Comparison of ENCODE assay signal across 17 cellular contexts in genomic region chr19:51272183-51272817, GRCh38. TPM values are rescaled to one million over a fixed set of nuclear protein-coding genes. Genes with fewer than 3 reads are reported as not detected.
DNase-seq lines count a peak whose midpoint lies in the region; ATAC-seq lines count a peak whose summit lies in the region.
"Had no signal": no experiment of that assay in that cellular context is flagged by ENCODE, and none has a peak within 500 bp of the region (broad histone marks: within the 10 kb centered on the region; RNA-seq: fewer than 3 reads in every experiment).

No MANE protein-coding gene starts in this region.

- H3K36me3 Mint-ChIP-seq in immature natural killer cell = no peaks in the 10 kb centered on the region

- peak; percentile 39 for DNase-seq in NK-92 treated with Interleukin-12 subunit alpha and Interleukin-12 subunit beta, amount 100 ng/mL, for 24 hours (lab: John Stamatoyannopoulos, UW)
- DNase-seq in NK-92 (lab: John Stamatoyannopoulos, UW; ENCODE audit: unreplicated experiment) (no peak), GF-D8 (lab: John Stamatoyannopoulos, UW) (peak; percentile 5), SKM-1 (lab: John Stamatoyannopoulos, UW; ENCODE audit: unreplicated experiment) (peak; percentile 2), immature natural killer cell (peak; percentile 60 to 75 (median 74)), NCI-H345 (lab: John Stamatoyannopoulos, UW) (no peak), NCI-H82 treated with DMSO at 0.1 percent for 48 hours (lab: John Stamatoyannopoulos, UW; ENCODE audit: unreplicated experiment) (no peak)
- DNase-seq: 8988T; activated CD4-positive, alpha-beta T cell treated with anti-CD3 and anti-CD28 coated beads, Interleukin-2, amount 50 U/mL, for 48 hours; dorsolateral prefrontal cortex; KBM-7; mesenchymal stem cell; NCI-H2081 treated with DMSO at 0.1 percent for 48 hours; T-helper 17 cell; thyroid gland had no signal

- peaks cover 0 to 12% (median 2%) of the 10 kb centered on the region in 3 donors for H3K27me3 Mint-ChIP-seq in immature natural killer cell (ENCODE audit: low read depth in 3 of 3)

- H3K9me3 Mint-ChIP-seq in immature natural killer cell = no peaks in the 10 kb centered on the region

- H3K4me3 Mint-ChIP-seq in immature natural killer cell = peak overlapping the region in 4 of 5 donors; percentile 72 to 84 (median 77)
- H3K4me3 Mint-ChIP-seq: T-helper 17 cell had no signal

- peaks cover 21 to 56% of the 10 kb centered on the region in 2 donors for H3K4me1 Mint-ChIP-seq in immature natural killer cell

- peak overlapping the region; percentile 2 to 94 (median 90) for H3K27ac Mint-ChIP-seq in immature natural killer cell
- H3K27ac Mint-ChIP-seq: T-helper 17 cell had no signal

- no peak for ATAC-seq in GM21447 (IDR thresholded peaks at IDR 0.05; ENCODE audit: unreplicated experiment)
- ATAC-seq: T-helper 17 cell had no signal

RNA-seq across cellular contexts. Expression of gene SIGLECL1, which starts 21.4 kb away (rescaled TPM):
- polyA plus RNA-seq in immature natural killer cell = not detected
- polyA plus RNA-seq: aorta had no signal

RNA-seq across cellular contexts. Expression of gene IGLON5, which starts 39.1 kb away (rescaled TPM):
- not detected for polyA plus RNA-seq in immature natural killer cell

RNA-seq across cellular contexts. Expression of gene CD33, which starts 47.4 kb away (rescaled TPM):
- polyA plus RNA-seq in immature natural killer cell = 10 to 100 TPM in 2 of 3 donors, 1 to 10 TPM in 1; 3.5 to 17.4 (median 10.3) TPM

Comparison
In these comparisons a context has a peak if more than half of its experiments do, and no peak if none do; other contexts are left out.
1. DNase-seq: peak in NK-92 treated with Interleukin-12 subunit alpha and Interleukin-12 subunit beta, amount 100 ng/mL, for 24 hours (single experiment), GF-D8 (single experiment), SKM-1 (single experiment) and immature natural killer cell (3 of 3); none in NK-92 (single experiment), NCI-H345 (single experiment) and NCI-H82 treated with DMSO at 0.1 percent for 48 hours (single experiment).